8 cellular contexts compared by ENCODE assay signal in the genomic region with DNA sequence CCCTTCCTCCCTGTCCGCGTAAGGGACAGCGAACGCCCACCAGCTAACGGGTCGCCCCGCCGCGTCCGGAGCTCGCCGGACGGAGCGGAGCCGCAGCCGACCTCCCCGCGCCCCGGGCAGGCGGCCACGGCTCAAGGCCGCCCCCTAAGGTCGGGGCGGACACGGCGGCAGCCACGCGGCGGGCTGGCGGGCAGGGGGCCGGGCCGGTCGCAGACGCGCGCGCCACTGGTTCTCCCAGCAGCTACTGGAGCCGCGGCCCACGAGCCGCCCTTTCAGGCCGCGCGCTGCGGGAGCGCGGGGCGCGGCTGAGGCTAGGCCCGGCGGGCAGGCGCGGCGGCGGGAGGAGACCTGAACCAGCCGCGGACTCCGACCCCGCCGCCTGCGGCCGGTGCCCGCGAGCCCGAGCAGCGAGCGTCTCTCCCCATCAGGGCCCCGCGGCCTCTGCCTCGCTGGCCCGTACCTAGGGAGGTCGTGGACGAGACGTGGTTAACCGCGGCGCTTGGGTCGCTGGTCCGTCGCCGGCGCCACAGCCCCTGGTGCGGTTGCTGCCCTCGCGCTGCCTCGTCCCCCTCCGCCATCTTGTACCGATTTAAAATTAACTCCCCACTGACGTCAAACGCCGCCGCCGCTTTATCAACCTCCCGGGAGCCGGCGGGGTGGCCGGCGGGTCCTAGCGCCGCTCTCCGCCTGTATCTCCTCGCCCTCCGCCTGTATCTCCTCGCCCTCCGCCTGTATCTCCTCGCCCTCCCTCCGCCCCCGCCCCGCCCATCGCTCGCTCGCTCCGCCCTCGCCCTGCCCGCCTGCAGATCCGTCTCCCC. TPM values are rescaled to one million over a fixed set of nuclear protein-coding genes. Genes with fewer than 3 reads are reported as not detected.
A peak's percentile ranks its signal among the peaks of the same experiment; 100 is the strongest.
DNase-seq lines count a peak whose midpoint lies in the region; ATAC-seq and TF ChIP-seq lines count a peak whose summit lies in the region.

Gene ATL2 (minus strand): TSS at position 591 of the 818 bp plus-strand sequence. CDS start 13 bp downstream, at position 578.

- H3K4me3 ChIP-seq in right atrium auricular region (peak within 1 kb of the TSS; percentile 78 to 86), uterus (peak within 1 kb of the TSS; percentile 80 to 86)

- H3K4me1 Mint-ChIP-seq in T-helper 1 cell treated with Interleukin-12 subunit alpha and Interleukin-12 subunit beta and Interleukin-4 antibody, amounts not matched to agents 30 μg/mL and 1 μg/mL, for 36 hours (ENCODE audit: low read depth), result peaks cover 47% of the 10 kb centered on the region

- H3K36me3 ChIP-seq in right atrium auricular region, result no peaks in the 10 kb centered on the region
- no peaks in the 10 kb centered on the region for H3K36me3 ChIP-seq in uterus

- H3K9me3 Mint-ChIP-seq in T-helper 1 cell treated with Interleukin-12 subunit alpha and Interleukin-12 subunit beta and Interleukin-4 antibody, amounts not matched to agents 30 μg/mL and 1 μg/mL, for 36 hours, result no peaks in the 10 kb centered on the region

- intact Hi-C loops in uterus (cut with DNase I; ENCODE audit: low total_unique reads), result loop anchor here (10.0 kb wide), 1 partner anchor 128 kb away; no protein-coding TSS in a partner anchor

- H3K27me3 ChIP-seq in right atrium auricular region (no peaks in the 10 kb centered on the region), uterus (no peaks in the 10 kb centered on the region)

- peak within 1 kb of the TSS; percentile 96 for H3K27ac Mint-ChIP-seq in T-helper 1 cell treated with Interleukin-12 subunit alpha and Interleukin-12 subunit beta and Interleukin-4 antibody, amounts not matched to agents 30 μg/mL and 1 μg/mL, for 36 hours

- ATAC-seq in HG02884 (IDR thresholded peaks at IDR 0.05; ENCODE audit: unreplicated experiment), result peak; percentile 77

- H3K27ac ChIP-seq in right atrium auricular region, result peak within 1 kb of the TSS; percentile 95 to 99
- peak within 1 kb of the TSS; percentile 99 for H3K27ac ChIP-seq in uterus

- DNase-seq in GM13977 (ENCODE audit: low spot score), result peak; percentile 96
- peak; percentile 90 for DNase-seq in NCI-H1694 (lab: John Stamatoyannopoulos, UW)
- DNase-seq in amygdala (lab: John Stamatoyannopoulos, UW), result peak; percentile 43 to 96 (median 91)
- peak; percentile 95 for DNase-seq in right atrium auricular region (ENCODE audit: low spot score)
- peak; percentile 84 for DNase-seq in pulmonary artery endothelial cell (ENCODE audit: low read depth, low spot score)
- DNase-seq in uterus, result peak; percentile 97 to 98

- H3K4me3 Mint-ChIP-seq in T-helper 1 cell treated with Interleukin-12 subunit alpha and Interleukin-12 subunit beta and Interleukin-4 antibody, amounts not matched to agents 30 μg/mL and 1 μg/mL, for 36 hours, result peak within 1 kb of the TSS; percentile 95

- H3K36me3 Mint-ChIP-seq in T-helper 1 cell treated with Interleukin-12 subunit alpha and Interleukin-12 subunit beta and Interleukin-4 antibody, amounts not matched to agents 30 μg/mL and 1 μg/mL, for 36 hours (ENCODE audit: low read depth), result peaks cover 5% of the 10 kb centered on the region

- H3K9me3 ChIP-seq in right atrium auricular region, result no peaks in the 10 kb centered on the region
- H3K9me3 ChIP-seq in uterus, result no peaks in the 10 kb centered on the region

- peaks cover 7% of the 10 kb centered on the region for H3K27me3 Mint-ChIP-seq in T-helper 1 cell treated with Interleukin-12 subunit alpha and Interleukin-12 subunit beta and Interleukin-4 antibody, amounts not matched to agents 30 μg/mL and 1 μg/mL, for 36 hours (ENCODE audit: low read depth)

- TF ChIP-seq POLR2A in uterus (IDR thresholded peaks at IDR 0.05), result peak; percentile 96 to 98

- H3K4me1 ChIP-seq in right atrium auricular region (peaks cover 5 to 32% of the 10 kb centered on the region in 2 donors), uterus (no peaks in the 10 kb centered on the region)

- in situ Hi-C loops in GM13977 (cut with MboI; ENCODE audit: low pct_unique_long_range_greater_than_20kb, low sequenced_read_pairs, unreplicated experiment), result no loop called here

- TF ChIP-seq CTCF in GM13977 (IDR thresholded peaks at IDR 0.05; ENCODE audit: extremely low read depth, insufficient read depth, missing control alignments) (peak; percentile 88), right atrium auricular region (IDR thresholded peaks at IDR 0.05) (peak; percentile 65 to 71), uterus (IDR thresholded peaks at IDR 0.05) (peak in 3 of 4 experiments; percentile 58 to 81 (median 62))

RNA-seq across cellular contexts. Expression of gene ATL2, which starts in this region (rescaled TPM):
- total RNA-seq in right atrium auricular region (10 to 100 TPM; 33.9 to 51.1 TPM), pulmonary artery endothelial cell (56.8 and 90.0 TPM in 2 replicates), uterus (100 to 1,000 TPM in 3 of 4 donors, 10 to 100 TPM in 1; 90.9 to 404 (median 140) TPM)

Comparison
In these comparisons a context has a peak if more than half of its experiments do, and no peak if none do; other contexts are left out.
1. Peak in every context shown above with its lines: DNase-seq, ATAC-seq, H3K4me3 ChIP-seq and H3K27ac ChIP-seq.